ENCODE assay signal across 1 cellular context in genomic region chr22:45314054-45314721, GRCh38.
TF ChIP-seq lines count a peak whose summit lies in the region.

No MANE protein-coding gene starts in this region.

TF ChIP-seq in K562, 482 proteins besides CTCF, POLR2A, EP300 and RAD21 (continued from another document and continues in another):
- TF ChIP-seq ZNF518B (CRISPR knock-in tag; IDR thresholded peaks at IDR 0.05), result no peak
- TF ChIP-seq ZNF407 (IDR thresholded peaks at IDR 0.05; ENCODE audit: low read depth), result no peak
- 0 out of 2 replicates have a peak, but pooled peaks have one; percentile 13 for TF ChIP-seq HES1 (IDR thresholded peaks at IDR 0.05; ENCODE audit: low read depth)
- TF ChIP-seq RAD51 (IDR thresholded peaks at IDR 0.05; ENCODE audit: borderline replicate concordance, low read depth), result no peak
- no peak for TF ChIP-seq SMC3 (conservative IDR thresholded peaks at IDR 0.05; ENCODE audit: insufficient read depth, low read depth, low read length)
- TF ChIP-seq CSDE1 (IDR thresholded peaks at IDR 0.05), result no peak
- no peak for TF ChIP-seq REST (CRISPR knock-in tag; IDR thresholded peaks at IDR 0.05; ENCODE audit: low read depth)
- TF ChIP-seq NBN (IDR thresholded peaks at IDR 0.05; ENCODE audit: low read depth), result 0 out of 2 replicates have a peak, but pooled peaks have one; percentile 23
- no peak for TF ChIP-seq NFATC3 (IDR thresholded peaks at IDR 0.05)
- peak in 1 of 2 experiments; percentile 81; a peak in 2 of 4 replicates for TF ChIP-seq TBL1XR1 (IDR thresholded peaks at IDR 0.05; ENCODE audit: low read length in 2 of 2)
- TF ChIP-seq CTCFL (IDR thresholded peaks at IDR 0.05; ENCODE audit: borderline replicate concordance, insufficient read depth, low read depth, low read length, poor library complexity, severe bottlenecking), result no peak
- TF ChIP-seq L3MBTL2 (IDR thresholded peaks at IDR 0.05), result peak; percentile 46
- peak; percentile 63 for TF ChIP-seq MAX (CRISPR knock-in tag; IDR thresholded peaks at IDR 0.05)
- no peak for TF ChIP-seq THRAP3 (IDR thresholded peaks at IDR 0.05; ENCODE audit: borderline replicate concordance)
- no peak for TF ChIP-seq KDM2B (CRISPR knock-in tag; IDR thresholded peaks at IDR 0.05)
- TF ChIP-seq U2AF1 (optimal IDR thresholded peaks at IDR 0.05; ENCODE audit: low read depth, low read length), result no peak
- TF ChIP-seq TOE1 (IDR thresholded peaks at IDR 0.05; ENCODE audit: borderline replicate concordance), result no peak
- no peak for TF ChIP-seq TOE1 (CRISPR knock-in tag; IDR thresholded peaks at IDR 0.05; ENCODE audit: borderline replicate concordance, low read depth)
- peak; percentile 78 for TF ChIP-seq SMARCA4 (IDR thresholded peaks at IDR 0.05)
- TF ChIP-seq GATA2 (CRISPR knock-in tag; IDR thresholded peaks at IDR 0.05), result peak; percentile 78
